In genomic region chr10:93006435-93007039, GRCh38 we compare ENCODE assay signal across 8 cellular contexts. TPM values are rescaled to one million over a fixed set of nuclear protein-coding genes. Genes with fewer than 3 reads are reported as not detected.
A peak's percentile ranks its signal among the peaks of the same experiment; 100 is the strongest.
DNase-seq lines count a peak whose midpoint lies in the region; ATAC-seq and TF ChIP-seq lines count a peak whose summit lies in the region.

No MANE protein-coding gene starts in this region.

- H2AFZ ChIP-seq in neural cell (ENCODE audit: low read depth, low read length), result no peak overlapping the region

- no peak overlapping the region for H3K4me3 ChIP-seq in colonic mucosa
- no peak overlapping the region for H3K4me3 ChIP-seq in neural cell (ENCODE audit: low read length)
- no peak overlapping the region for H3K4me3 ChIP-seq in spleen

- WGBS in spleen, 5 donors, result 12 to 41% (median 32%) methylated on average over 3 of the region's 3 CpGs

- no peak overlapping the region for H3K4me2 ChIP-seq in neural cell (ENCODE audit: low read length)

- H3K36me3 ChIP-seq in colonic mucosa (no peaks in the 10 kb centered on the region), neural cell (ENCODE audit: insufficient read depth, low read length) (no peaks in the 10 kb centered on the region), spleen (peaks cover 0 to 19% (median 0%) of the 10 kb centered on the region in 6 donors)

- H3K9ac ChIP-seq in colonic mucosa (ENCODE audit: low read depth in 2 of 2, low read length in 2 of 2) (no peak overlapping the region), neural cell (ENCODE audit: low read length) (no peak overlapping the region)

- no peak overlapping the region for H3K27ac ChIP-seq in colonic mucosa
- no peak overlapping the region for H3K27ac ChIP-seq in neural cell (ENCODE audit: low read length)
- H3K27ac ChIP-seq in spleen, result no peak overlapping the region

- DNase-seq in NCI-H510A treated with DMSO at 0.1 percent for 48 hours (lab: John Stamatoyannopoulos, UW) (peak; percentile 19), NCI-H510A (lab: John Stamatoyannopoulos, UW) (no peak), NCI-H2227 (lab: John Stamatoyannopoulos, UW; ENCODE audit: unreplicated experiment) (peak; percentile 11), colonic mucosa (no peak), spleen (no peak), T-helper 17 cell (no peak)
- DNase-seq in activated naive CD4-positive, alpha-beta T cell treated with Interleukin-2 at 50 U/mL for 16 hours, result no peak

- no peaks in the 10 kb centered on the region for H4K20me1 ChIP-seq in neural cell (ENCODE audit: insufficient read depth)

- intact Hi-C loops in colonic mucosa (cut with DNase I) (loop anchor here (5.0 kb wide), 1 partner anchor 36 kb away; no protein-coding TSS in a partner anchor), spleen (cut with DNase I; ENCODE audit: low total_unique reads) (no loop called here)

- no peak for TF ChIP-seq POLR2A in spleen (IDR thresholded peaks at IDR 0.05)

- H3F3A ChIP-seq in neural cell (ENCODE audit: insufficient read depth, low read length, poor library complexity, severe bottlenecking), result no peaks in the 10 kb centered on the region

- TF ChIP-seq EP300 in neural cell (conservative IDR thresholded peaks at IDR 0.05; ENCODE audit: poor library complexity, severe bottlenecking), result no peak

- H3K79me2 ChIP-seq in neural cell (replicated peaks; ENCODE audit: insufficient read depth, low read length), result no peaks in the 10 kb centered on the region

- H3K27me3 ChIP-seq in colonic mucosa, result no peaks in the 10 kb centered on the region
- no peaks in the 10 kb centered on the region for H3K27me3 ChIP-seq in neural cell (ENCODE audit: insufficient read depth, low read depth, low read length)
- no peaks in the 10 kb centered on the region for H3K27me3 ChIP-seq in spleen (replicated peaks in 1 of 7)

- H3K4me1 ChIP-seq in colonic mucosa (no peaks in the 10 kb centered on the region), spleen (no peaks in the 10 kb centered on the region)

- H3K36me3 Mint-ChIP-seq in T-helper 17 cell (ENCODE audit: low read depth), result peaks cover 8% of the 10 kb centered on the region

- no peaks in the 10 kb centered on the region for H3K9me2 ChIP-seq in neural cell (ENCODE audit: insufficient read depth, low read length)

- TF ChIP-seq RAD21 in neural cell (conservative IDR thresholded peaks at IDR 0.05), result peak; percentile 77

- H3K9me3 ChIP-seq in colonic mucosa (no peaks in the 10 kb centered on the region), neural cell (ENCODE audit: low read length) (no peaks in the 10 kb centered on the region), spleen (no peaks in the 10 kb centered on the region), T-helper 17 cell (ENCODE audit: control insufficient read depth, low read length, poor library complexity, severe bottlenecking) (no peaks in the 10 kb centered on the region)

- H3K27me3 Mint-ChIP-seq in T-helper 17 cell, result no peaks in the 10 kb centered on the region

- H3K4me1 Mint-ChIP-seq in T-helper 17 cell, result no peaks in the 10 kb centered on the region

- H3K27ac Mint-ChIP-seq in T-helper 17 cell, result no peak overlapping the region

- H3K4me3 Mint-ChIP-seq in T-helper 17 cell, result no peak overlapping the region

- ATAC-seq in T-helper 17 cell, result no peak

- TF ChIP-seq CTCF in colonic mucosa (IDR thresholded peaks at IDR 0.05), result peak; percentile 50
- TF ChIP-seq CTCF in neural cell (IDR thresholded peaks at IDR 0.05; ENCODE audit: poor library complexity, severe bottlenecking), result peak; percentile 77
- TF ChIP-seq CTCF in spleen (IDR thresholded peaks at IDR 0.05 in 8 of 11, conservative IDR thresholded peaks at IDR 0.05 in 3 of 11), result peak in 5 of 11 experiments; percentile 23 to 52 (median 42)

TF ChIP-seq in neural cell, 6 proteins besides CTCF, POLR2A, EP300 and RAD21:
- no peak for TF ChIP-seq TAF1 (IDR thresholded peaks at IDR 0.05; ENCODE audit: low read depth)
- TF ChIP-seq POLR2AphosphoS5 (IDR thresholded peaks at IDR 0.05), result no peak
- peak; percentile 82 for TF ChIP-seq SMC3 (conservative IDR thresholded peaks at IDR 0.05; ENCODE audit: poor library complexity)
- no peak for TF ChIP-seq REST (IDR thresholded peaks at IDR 0.05; ENCODE audit: borderline replicate concordance)

RNA-seq across cellular contexts. Expression of gene CYP26C1, which starts 54.1 kb away (rescaled TPM):
- total RNA-seq in colonic mucosa (not detected), spleen (1 to 10 TPM in 2 of 7 donors, under 1 TPM in 5; 0.23 to 1.3 (median 0.51) TPM), T-helper 17 cell (under 1 TPM; 0.18 to 0.20 TPM)
- polyA plus RNA-seq in neural cell (not detected in 2 replicates), spleen (under 1 TPM; 0.04 to 0.13 (median 0.06) TPM)
- polyA minus RNA-seq in neural cell, result 0.46 and 0.49 TPM in 2 replicates

Comparison
In these comparisons a context has a peak if more than half of its experiments do, and no peak if none do; other contexts are left out.
1. DNase-seq: peak in NCI-H510A treated with DMSO at 0.1 percent for 48 hours (single experiment) and NCI-H2227 (single experiment); none in NCI-H510A (single experiment), colonic mucosa (single experiment), spleen (single experiment), T-helper 17 cell (0 of 3) and activated naive CD4-positive, alpha-beta T cell treated with Interleukin-2 at 50 U/mL for 16 hours (single experiment).